ENCODE assay signal across 1 cellular context in genomic region chr9:107850653-107851052, GRCh38.
TF ChIP-seq lines count a peak whose summit lies in the region.

No MANE protein-coding gene starts in this region.

TF ChIP-seq in GM23338, 12 proteins besides CTCF, POLR2A, EP300 and RAD21 (continued from another document):
- TF ChIP-seq ZNF462 (CRISPR knock-in tag; IDR thresholded peaks at IDR 0.05) (no peak), CREB1 (CRISPR knock-in tag; IDR thresholded peaks at IDR 0.05; ENCODE audit: low read depth) (no peak), POLR2AphosphoS5 (IDR thresholded peaks at IDR 0.05; ENCODE audit: low read depth) (no peak), NANOG (IDR thresholded peaks at IDR 0.05; ENCODE audit: borderline replicate concordance) (no peak), ETS1 (IDR thresholded peaks at IDR 0.05) (no peak), ZNF331 (CRISPR knock-in tag; IDR thresholded peaks at IDR 0.05; ENCODE audit: low read depth) (no peak), EZH2 (IDR thresholded peaks at IDR 0.05; ENCODE audit: low read depth, unreplicated experiment) (no peak), EZH2phosphoT487 (IDR thresholded peaks at IDR 0.05; ENCODE audit: unreplicated experiment) (no peak)
